ENCODE assay signal across 23 cellular contexts in genomic region chr5:165871279-165871678, GRCh38.
"Had no signal": no experiment of that assay in that cellular context is flagged by ENCODE, and none has a peak within 500 bp of the region (broad histone marks: within the 10 kb centered on the region; RNA-seq: fewer than 3 reads in every experiment).

No MANE protein-coding gene starts in this region.

- H3K4me3 ChIP-seq: colonic mucosa, esophagus muscularis mucosa, gastroesophageal sphincter, heart left ventricle, hepatocyte, left lung, lower lobe of right lung, mucosa of descending colon had no signal

- H3K4me1 ChIP-seq: colonic mucosa, esophagus muscularis mucosa, foreskin keratinocyte, gastroesophageal sphincter, heart left ventricle, left lung, lower lobe of right lung had no signal

- H3K9me3 ChIP-seq: colonic mucosa, esophagus muscularis mucosa, gastroesophageal sphincter, lower lobe of right lung had no signal

- H3K79me2 ChIP-seq: hepatocyte had no signal

- H3K4me2 ChIP-seq: hepatocyte had no signal

- ATAC-seq: foreskin keratinocyte, gastroesophageal sphincter, heart left ventricle, left colon, left lung, left ventricle myocardium superior, lower lobe of right lung, mucosa of descending colon had no signal

- H2AFZ ChIP-seq: hepatocyte had no signal

- H3K27me3 Mint-ChIP-seq: dendritic cell treated with granulocyte-macrophage colony-stimulating factor and Interleukin-4, amounts not matched to agents 40 ng/mL and 50 ng/mL, for 4 days; naive B cell had no signal

- H3K27me3 ChIP-seq: colonic mucosa, esophagus muscularis mucosa, foreskin keratinocyte, gastroesophageal sphincter, heart left ventricle, hepatocyte, left lung had no signal

- H3K36me3 ChIP-seq: colonic mucosa, esophagus muscularis mucosa, gastroesophageal sphincter, heart left ventricle, left lung, lower lobe of right lung had no signal

- DNase-seq: colonic mucosa; cortex of kidney; effector CD4-positive, alpha-beta T cell; effector memory CD4-positive, alpha-beta T cell; foreskin keratinocyte; heart left ventricle; hypothalamus; immature natural killer cell; islet precursor cell; kidney; kidney glomerular epithelial cell; left colon; left lung; left ventricle myocardium superior; lower lobe of right lung; mesenchymal stem cell; mucosa of descending colon; naive B cell had no signal

- H3K4me3 Mint-ChIP-seq: dendritic cell treated with granulocyte-macrophage colony-stimulating factor and Interleukin-4, amounts not matched to agents 40 ng/mL and 50 ng/mL, for 4 days; immature natural killer cell; mesothelial cell of epicardium; naive B cell had no signal

- H3K27ac Mint-ChIP-seq: dendritic cell treated with granulocyte-macrophage colony-stimulating factor and Interleukin-4, amounts not matched to agents 40 ng/mL and 50 ng/mL, for 4 days; immature natural killer cell; mesothelial cell of epicardium; naive B cell had no signal

- H3K36me3 Mint-ChIP-seq: immature natural killer cell, mesothelial cell of epicardium, naive B cell had no signal

- H3K27ac ChIP-seq: colonic mucosa, esophagus muscularis mucosa, foreskin keratinocyte, gastroesophageal sphincter, heart left ventricle, hepatocyte, left lung, lower lobe of right lung had no signal

- H3K9me3 Mint-ChIP-seq: mesothelial cell of epicardium had no signal

- H3K4me1 Mint-ChIP-seq: immature natural killer cell, naive B cell had no signal
